9 cellular contexts compared by ENCODE assay signal in the genomic region with DNA sequence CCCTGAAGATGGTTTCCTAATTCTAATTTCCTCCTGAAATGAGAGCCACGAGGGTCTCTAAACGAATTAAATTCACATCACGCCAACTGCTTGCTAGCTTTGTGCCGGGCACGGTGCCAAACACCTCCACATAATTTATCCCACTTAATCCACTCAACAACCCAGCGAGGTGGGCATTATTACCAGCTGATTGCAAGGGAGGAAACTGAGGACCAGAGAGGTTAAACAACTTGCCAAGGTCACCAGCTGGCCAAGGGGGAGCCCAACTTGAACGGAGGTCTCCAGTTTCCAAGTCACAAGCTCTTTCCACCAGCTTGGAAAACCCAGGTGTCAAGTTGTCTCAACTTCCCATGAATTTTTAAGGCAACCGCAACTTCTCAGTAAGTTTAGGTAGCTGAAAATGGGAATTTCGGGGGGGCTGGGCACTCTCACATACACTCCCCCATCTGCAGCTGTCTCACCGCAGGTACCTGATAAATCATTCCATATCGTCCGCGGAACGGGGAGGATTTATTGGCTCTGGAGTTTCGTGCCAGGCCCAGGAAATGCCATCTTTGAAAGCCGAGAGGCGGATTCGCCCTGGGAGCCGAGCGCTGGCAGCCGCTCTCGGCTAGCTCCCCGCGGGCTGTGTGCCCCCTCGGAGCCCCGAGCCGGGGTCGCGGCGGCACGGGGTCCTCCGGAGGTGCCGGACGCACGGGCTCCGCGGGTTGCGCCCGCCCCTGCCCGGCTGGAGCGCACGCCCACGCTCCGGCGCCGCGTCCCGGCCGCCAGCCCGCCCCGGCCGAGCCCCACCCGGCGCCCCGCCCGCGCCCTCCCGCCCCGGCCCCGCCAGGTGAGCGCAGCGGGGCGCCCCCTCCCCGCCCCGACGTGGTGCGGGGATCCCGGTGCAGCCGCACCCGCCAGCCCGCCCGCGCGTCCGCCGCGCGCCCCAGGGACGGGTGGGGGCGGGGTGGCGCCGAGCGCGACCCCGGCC. TPM values are rescaled to one million over a fixed set of nuclear protein-coding genes. Genes with fewer than 3 reads are reported as not detected.
DNase-seq lines count a peak whose midpoint lies in the region; ATAC-seq, FAIRE-seq and TF ChIP-seq lines count a peak whose summit lies in the region.
"Had no signal": no experiment of that assay in that cellular context is flagged by ENCODE, and none has a peak within 500 bp of the region (broad histone marks: within the 10 kb centered on the region; RNA-seq: fewer than 3 reads in every experiment).

No MANE protein-coding gene starts in this region.

- no peak overlapping the region for H3K27ac Mint-ChIP-seq in activated naive CD8-positive, alpha-beta T cell
- H3K27ac Mint-ChIP-seq in activated naive CD8-positive, alpha-beta T cell treated with anti-CD3 and anti-CD28 coated beads for 36 hours = no peak overlapping the region

- no peak for TF ChIP-seq POLR2A in GM18505 (IDR thresholded peaks at IDR 0.05; ENCODE audit: borderline replicate concordance, extremely low read depth, insufficient read depth, insufficient read length)

- no peaks in the 10 kb centered on the region for H3K9me3 Mint-ChIP-seq in activated naive CD8-positive, alpha-beta T cell (ENCODE audit: low read depth)
- no peaks in the 10 kb centered on the region for H3K9me3 Mint-ChIP-seq in activated naive CD8-positive, alpha-beta T cell treated with anti-CD3 and anti-CD28 coated beads for 36 hours

- H3K36me3 Mint-ChIP-seq in activated naive CD8-positive, alpha-beta T cell = no peaks in the 10 kb centered on the region
- peaks cover 3% of the 10 kb centered on the region for H3K36me3 Mint-ChIP-seq in activated naive CD8-positive, alpha-beta T cell treated with anti-CD3 and anti-CD28 coated beads for 36 hours

- H3K4me1 Mint-ChIP-seq in activated naive CD8-positive, alpha-beta T cell (ENCODE audit: low read depth) = peaks cover 10% of the 10 kb centered on the region
- H3K4me1 Mint-ChIP-seq in activated naive CD8-positive, alpha-beta T cell treated with anti-CD3 and anti-CD28 coated beads for 36 hours = peaks cover 8% of the 10 kb centered on the region

- FAIRE-seq in urothelium cell line (lab: Jason Lieb, UNC) = no peak
- FAIRE-seq: G401.6 had no signal

- no peak for DNase-seq in activated naive CD8-positive, alpha-beta T cell treated with anti-CD3 and anti-CD28 coated beads for 36 hours
- DNase-seq in amniotic epithelial cell (ENCODE audit: low read depth) (peak; percentile 7), kidney tubule cell (ENCODE audit: low spot score) (peak; percentile 87), urothelium cell line (ENCODE audit: low spot score) (peak; percentile 57), mesenteric fat pad (ENCODE audit: low spot score) (no peak)

- H3K27me3 Mint-ChIP-seq in activated naive CD8-positive, alpha-beta T cell = peaks cover 41% of the 10 kb centered on the region
- peaks cover 63% of the 10 kb centered on the region for H3K27me3 Mint-ChIP-seq in activated naive CD8-positive, alpha-beta T cell treated with anti-CD3 and anti-CD28 coated beads for 36 hours

- ATAC-seq in GM18909 (IDR thresholded peaks at IDR 0.05; ENCODE audit: poor library complexity, unreplicated experiment) (no peak), GM18505 (IDR thresholded peaks at IDR 0.05; ENCODE audit: unreplicated experiment) (no peak)

- H3K4me3 Mint-ChIP-seq in activated naive CD8-positive, alpha-beta T cell = peak overlapping the region; percentile 28
- no peak overlapping the region for H3K4me3 Mint-ChIP-seq in activated naive CD8-positive, alpha-beta T cell treated with anti-CD3 and anti-CD28 coated beads for 36 hours

RNA-seq across cellular contexts. Expression of a gene that starts 0.6 kb away (rescaled TPM):
- 1 to 10 TPM; 1.2 to 1.4 TPM for total RNA-seq in activated naive CD8-positive, alpha-beta T cell treated with anti-CD3 and anti-CD28 coated beads for 36 hours
- 6.3 TPM for total RNA-seq in mesenteric fat pad

Comparison
In these comparisons a context has a peak if more than half of its experiments do, and no peak if none do; other contexts are left out.
1. DNase-seq: peak in amniotic epithelial cell (single experiment), kidney tubule cell (single experiment) and urothelium cell line (single experiment); none in activated naive CD8-positive, alpha-beta T cell treated with anti-CD3 and anti-CD28 coated beads for 36 hours (single experiment) and mesenteric fat pad (single experiment).